Comparison of ENCODE assay signal across 8 cellular contexts in the genomic region with DNA sequence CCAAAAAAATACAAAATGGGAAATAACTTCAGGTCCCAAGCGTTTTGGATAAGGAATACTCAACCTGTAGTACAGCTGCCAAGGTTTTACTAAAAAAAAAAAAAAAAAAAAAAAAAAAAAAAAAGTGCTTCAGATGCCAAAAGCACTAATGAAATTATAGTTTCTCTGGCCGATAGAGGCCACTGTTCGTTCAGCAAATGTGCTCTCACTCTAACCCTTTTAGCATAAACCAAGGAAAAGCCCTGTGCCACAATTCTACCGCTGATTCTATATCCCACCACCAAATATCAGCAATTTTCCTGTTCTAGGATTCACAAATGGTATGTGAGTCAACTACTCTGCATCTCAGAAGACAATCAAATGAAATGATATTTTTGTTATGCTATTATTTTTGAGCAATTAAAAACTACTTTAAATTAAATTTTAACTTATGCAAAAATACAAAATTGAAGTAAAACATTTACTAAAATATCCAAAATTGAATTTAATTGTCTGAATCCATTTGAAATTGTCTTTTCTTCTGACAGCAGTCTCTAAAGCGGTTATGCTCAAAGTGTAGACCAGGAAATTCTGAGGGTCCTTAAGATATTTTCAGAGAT.
DNase-seq lines count a peak whose midpoint lies in the region; ATAC-seq and TF ChIP-seq lines count a peak whose summit lies in the region.

No MANE protein-coding gene starts in this region.

- ATAC-seq in GM21381 (IDR thresholded peaks at IDR 0.05; ENCODE audit: unreplicated experiment) = no peak
- no peak for ATAC-seq in HG03469 (IDR thresholded peaks at IDR 0.05; ENCODE audit: unreplicated experiment)

- no peak for TF ChIP-seq POLR2A in erythroblast (IDR thresholded peaks at IDR 0.05; ENCODE audit: low read length)

- peak; percentile 26 for DNase-seq in stimulated activated CD4-positive, alpha-beta T cell treated with anti-CD3 and anti-CD28 coated beads, Interleukin-15, amount 100 ng/mL, for 24 hours
- DNase-seq in stimulated activated CD4-positive, alpha-beta T cell treated with anti-CD3 and anti-CD28 coated beads, Interleukin-2, amount 100 ng/mL, for 48 hours = no peak
- DNase-seq in HT-29 (ENCODE audit: low spot score) = peak; percentile 74
- DNase-seq in RPMI7951 (ENCODE audit: low read depth) = peak; percentile 72
- peak; percentile 62 to 70 for DNase-seq in erythroblast (lab: John Stamatoyannopoulos, UW)
- peak; percentile 44 for DNase-seq in mucosa of gallbladder (ENCODE audit: low spot score)

Comparison
In these comparisons a context has a peak if more than half of its experiments do, and no peak if none do; other contexts are left out.
1. DNase-seq: peak in stimulated activated CD4-positive, alpha-beta T cell treated with anti-CD3 and anti-CD28 coated beads, Interleukin-15, amount 100 ng/mL, for 24 hours (single experiment), HT-29 (single experiment), RPMI7951 (single experiment), erythroblast (2 of 2) and mucosa of gallbladder (single experiment); none in stimulated activated CD4-positive, alpha-beta T cell treated with anti-CD3 and anti-CD28 coated beads, Interleukin-2, amount 100 ng/mL, for 48 hours (0 of 2).